ENCODE assay signal across 24 cellular contexts in the genomic region with DNA sequence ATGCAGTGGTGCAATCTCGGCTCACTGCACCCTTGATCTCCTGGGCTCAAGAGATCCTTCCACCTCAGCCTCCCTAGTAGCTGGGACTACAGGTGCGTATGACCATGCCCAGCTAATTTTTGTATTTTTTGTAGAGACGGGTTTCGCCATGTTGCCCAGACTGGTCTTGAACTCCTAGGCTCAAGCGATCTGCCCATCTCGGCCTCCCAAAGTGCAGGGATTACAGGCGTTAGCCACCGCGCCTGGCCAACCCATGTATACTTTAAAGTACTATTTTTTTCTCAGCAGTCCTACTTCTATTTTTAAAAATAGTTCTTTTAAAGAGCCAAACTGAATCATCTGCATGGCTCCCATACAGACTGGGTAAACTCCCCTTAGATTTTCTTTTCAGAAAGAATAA. TPM values are rescaled to one million over a fixed set of nuclear protein-coding genes. Genes with fewer than 3 reads are reported as not detected.
DNase-seq lines count a peak whose midpoint lies in the region; ATAC-seq and TF ChIP-seq lines count a peak whose summit lies in the region.
"Had no signal": no experiment of that assay in that cellular context is flagged by ENCODE, and none has a peak within 500 bp of the region (broad histone marks: within the 10 kb centered on the region; RNA-seq: fewer than 3 reads in every experiment).

No MANE protein-coding gene starts in this region.

- in situ Hi-C loops in brain microvascular endothelial cell (cut with HindIII; ENCODE audit: low pct_ligation_motif_present, low sequenced_read_pairs): no loop called here

- POLR2A ChIA-PET in naive thymus-derived CD8-positive, alpha-beta T cell (lab: Charles Lee): no interaction called here

- ATAC-seq in activated T-cell treated with anti-CD3 and anti-CD28 coated beads, Interleukin-2, amount 50 U/mL, for 72 hours (replicated peaks in 1 of 2): no peak
- ATAC-seq in T-helper 17 cell (no peak), thoracic aorta (ENCODE audit: insufficient number of reproducible peaks, low FRiP score, low read depth) (no peak)
- ATAC-seq in naive thymus-derived CD8-positive, alpha-beta T cell: no peak
- ATAC-seq: activated CD8-positive, alpha-beta memory T cell treated with anti-CD3 and anti-CD28 coated beads, Interleukin-2, amount 10 ng/mL, durations not matched to agents 7 days and 5 days; left colon; Panc1 had no signal

- H3K27ac Mint-ChIP-seq in activated T-cell treated with anti-CD3 and anti-CD28 coated beads, Interleukin-2, amount 50 U/mL, for 72 hours: peak overlapping the region; percentile 47
- H3K27ac Mint-ChIP-seq in T-helper 17 cell: peak overlapping the region; percentile 89
- H3K27ac Mint-ChIP-seq in naive thymus-derived CD8-positive, alpha-beta T cell: peak overlapping the region in 7 of 10 donors; percentile 8 to 86 (median 27)
- H3K27ac Mint-ChIP-seq in activated T-helper 2 cell treated with anti-CD3 and anti-CD28 coated beads, Interferon-gamma antibody, Interleukin-2, Interleukin-4, amounts not matched to agents 10 μg/mL and 5 μg/mL and 100 μg/mL, durations not matched to agents 14 hours and 24 hours and 36 hours: no peak overlapping the region
- H3K27ac Mint-ChIP-seq: activated CD8-positive, alpha-beta memory T cell treated with anti-CD3 and anti-CD28 coated beads, Interleukin-2, amount 10 ng/mL, durations not matched to agents 7 days and 5 days had no signal

- intact Hi-C loops in activated T-helper 2 cell treated with anti-CD3 and anti-CD28 coated beads, Interferon-gamma antibody, Interleukin-2, Interleukin-4, amounts not matched to agents 10 μg/mL and 5 μg/mL and 100 μg/mL, durations not matched to agents 14 hours and 24 hours and 36 hours (cut with micrococcal nuclease): loop anchor here (10.0 kb wide), 1 partner anchor 1093 kb away; a partner anchor contains a TSS

- DNase-seq in activated T-cell treated with anti-CD3 and anti-CD28 coated beads, Interleukin-2, amount 50 U/mL, for 72 hours: no peak
- no peak for DNase-seq in activated T-cell treated with anti-CD3 and anti-CD28 coated beads, Interleukin-2, amount 50 U/mL, for 48 hours
- DNase-seq in T-helper 17 cell: no peak
- no peak for DNase-seq in naive thymus-derived CD8-positive, alpha-beta T cell
- no peak for DNase-seq in thoracic aorta (ENCODE audit: low spot score)
- DNase-seq in stimulated activated naive CD4-positive, alpha-beta T cell (lab: John Stamatoyannopoulos, UW): no peak
- DNase-seq in brain microvascular endothelial cell: no peak
- no peak for DNase-seq in activated T-helper 2 cell treated with anti-CD3 and anti-CD28 coated beads, Interferon-gamma antibody, Interleukin-2, Interleukin-4, amounts not matched to agents 10 μg/mL and 5 μg/mL and 100 μg/mL, durations not matched to agents 14 hours and 24 hours and 36 hours (ENCODE audit: low spot score)
- DNase-seq: activated CD4-positive, alpha-beta T cell treated with anti-CD3 and anti-CD28 coated beads for 48 hours; activated CD8-positive, alpha-beta memory T cell treated with anti-CD3 and anti-CD28 coated beads, Interleukin-2, amount 10 ng/mL, durations not matched to agents 7 days and 5 days; activated effector memory CD4-positive, alpha-beta T cell treated with Interleukin-2 at 50 U/mL for 16 hours; C1 segment of cervical spinal cord; caudate nucleus; dorsolateral prefrontal cortex; head of caudate nucleus; left colon; NCI-H1417 treated with DMSO at 0.1 percent for 48 hours; NCI-H2107; NK-92 treated with Interleukin-12 subunit alpha and Interleukin-12 subunit beta, amount 100 ng/mL, for 24 hours; stimulated activated CD4-positive, alpha-beta T cell treated with anti-CD3 and anti-CD28 coated beads, Interleukin-1b, Interleukin-23, amount 100 ng/mL, for 48 hours; T-helper 2 cell had no signal

- peaks cover 33 to 72% of the 10 kb centered on the region in 2 donors for H3K4me1 ChIP-seq in thoracic aorta (ENCODE audit: control insufficient read depth in 1 of 2, low read depth in 2 of 2)

- H3K4me1 Mint-ChIP-seq in activated T-cell treated with anti-CD3 and anti-CD28 coated beads, Interleukin-2, amount 50 U/mL, for 72 hours (ENCODE audit: low read depth): peaks cover 61% of the 10 kb centered on the region
- H3K4me1 Mint-ChIP-seq in T-helper 17 cell: peaks cover 53% of the 10 kb centered on the region
- peaks cover 42 to 85% (median 79%) of the 10 kb centered on the region in 4 donors for H3K4me1 Mint-ChIP-seq in naive thymus-derived CD8-positive, alpha-beta T cell
- H3K4me1 Mint-ChIP-seq in activated T-helper 2 cell treated with anti-CD3 and anti-CD28 coated beads, Interferon-gamma antibody, Interleukin-2, Interleukin-4, amounts not matched to agents 10 μg/mL and 5 μg/mL and 100 μg/mL, durations not matched to agents 14 hours and 24 hours and 36 hours (ENCODE audit: low read depth): peaks cover 46% of the 10 kb centered on the region

- H3K9me3 Mint-ChIP-seq in activated T-cell treated with anti-CD3 and anti-CD28 coated beads, Interleukin-2, amount 50 U/mL, for 72 hours: no peaks in the 10 kb centered on the region
- H3K9me3 Mint-ChIP-seq in naive thymus-derived CD8-positive, alpha-beta T cell: no peaks in the 10 kb centered on the region
- no peaks in the 10 kb centered on the region for H3K9me3 Mint-ChIP-seq in activated T-helper 2 cell treated with anti-CD3 and anti-CD28 coated beads, Interferon-gamma antibody, Interleukin-2, Interleukin-4, amounts not matched to agents 10 μg/mL and 5 μg/mL and 100 μg/mL, durations not matched to agents 14 hours and 24 hours and 36 hours

- no peaks in the 10 kb centered on the region for H3K9me3 ChIP-seq in T-helper 17 cell (ENCODE audit: control insufficient read depth, low read length, poor library complexity, severe bottlenecking)
- no peaks in the 10 kb centered on the region for H3K9me3 ChIP-seq in thoracic aorta
- H3K9me3 ChIP-seq: tibial nerve had no signal

- H3K27me3 ChIP-seq in thoracic aorta (replicated peaks; ENCODE audit: insufficient read depth): no peaks in the 10 kb centered on the region
- no peaks in the 10 kb centered on the region for H3K27me3 ChIP-seq in brain microvascular endothelial cell (replicated peaks)
- H3K27me3 ChIP-seq: dorsolateral prefrontal cortex, tibial nerve had no signal

- peak overlapping the region; percentile 96 to 97 for H3K27ac ChIP-seq in thoracic aorta
- no peak overlapping the region for H3K27ac ChIP-seq in brain microvascular endothelial cell
- H3K27ac ChIP-seq: HL-60 had no signal

- H3K27me3 Mint-ChIP-seq in activated T-cell treated with anti-CD3 and anti-CD28 coated beads, Interleukin-2, amount 50 U/mL, for 72 hours (ENCODE audit: low read depth): no peaks in the 10 kb centered on the region
- no peaks in the 10 kb centered on the region for H3K27me3 Mint-ChIP-seq in T-helper 17 cell
- no peaks in the 10 kb centered on the region for H3K27me3 Mint-ChIP-seq in naive thymus-derived CD8-positive, alpha-beta T cell
- no peaks in the 10 kb centered on the region for H3K27me3 Mint-ChIP-seq in activated T-helper 2 cell treated with anti-CD3 and anti-CD28 coated beads, Interferon-gamma antibody, Interleukin-2, Interleukin-4, amounts not matched to agents 10 μg/mL and 5 μg/mL and 100 μg/mL, durations not matched to agents 14 hours and 24 hours and 36 hours (ENCODE audit: low read depth)
- H3K27me3 Mint-ChIP-seq: activated CD8-positive, alpha-beta memory T cell treated with anti-CD3 and anti-CD28 coated beads, Interleukin-2, amount 10 ng/mL, durations not matched to agents 7 days and 5 days had no signal

- no peaks in the 10 kb centered on the region for H3K36me3 ChIP-seq in thoracic aorta
- H3K36me3 ChIP-seq in brain microvascular endothelial cell (replicated peaks): no peaks in the 10 kb centered on the region

- H3K4me3 Mint-ChIP-seq in activated T-cell treated with anti-CD3 and anti-CD28 coated beads, Interleukin-2, amount 50 U/mL, for 72 hours: no peak overlapping the region
- no peak overlapping the region for H3K4me3 Mint-ChIP-seq in T-helper 17 cell
- peak overlapping the region in 1 of 10 donors; percentile 19 for H3K4me3 Mint-ChIP-seq in naive thymus-derived CD8-positive, alpha-beta T cell
- no peak overlapping the region for H3K4me3 Mint-ChIP-seq in activated T-helper 2 cell treated with anti-CD3 and anti-CD28 coated beads, Interferon-gamma antibody, Interleukin-2, Interleukin-4, amounts not matched to agents 10 μg/mL and 5 μg/mL and 100 μg/mL, durations not matched to agents 14 hours and 24 hours and 36 hours (ENCODE audit: low read depth)
- H3K4me3 Mint-ChIP-seq: activated CD8-positive, alpha-beta memory T cell treated with anti-CD3 and anti-CD28 coated beads, Interleukin-2, amount 10 ng/mL, durations not matched to agents 7 days and 5 days had no signal

- peaks cover 2 to 10% of the 10 kb centered on the region in 2 donors for H3K36me3 Mint-ChIP-seq in activated T-cell treated with anti-CD3 and anti-CD28 coated beads, Interleukin-2, amount 50 U/mL, for 72 hours (ENCODE audit: insufficient read depth in 2 of 2)
- H3K36me3 Mint-ChIP-seq in T-helper 17 cell (ENCODE audit: low read depth): no peaks in the 10 kb centered on the region
- H3K36me3 Mint-ChIP-seq in naive thymus-derived CD8-positive, alpha-beta T cell: peaks cover 0 to 9% (median 2%) of the 10 kb centered on the region in 3 donors
- peaks cover 19% of the 10 kb centered on the region for H3K36me3 Mint-ChIP-seq in activated T-helper 2 cell treated with anti-CD3 and anti-CD28 coated beads, Interferon-gamma antibody, Interleukin-2, Interleukin-4, amounts not matched to agents 10 μg/mL and 5 μg/mL and 100 μg/mL, durations not matched to agents 14 hours and 24 hours and 36 hours (ENCODE audit: low read depth)

- H3K4me3 ChIP-seq in thoracic aorta (no peak overlapping the region), brain microvascular endothelial cell (ENCODE audit: low read depth, low read length) (no peak overlapping the region)
- H3K4me3 ChIP-seq: tibial nerve had no signal

- TF ChIP-seq CTCF in thoracic aorta (IDR thresholded peaks at IDR 0.05): no peak
- TF ChIP-seq CTCF in brain microvascular endothelial cell (IDR thresholded peaks at IDR 0.05; ENCODE audit: low read depth, low read length, missing control alignments): no peak

RNA-seq across cellular contexts. Expression of a gene that starts 3.5 kb away (rescaled TPM):
- total RNA-seq in activated T-cell treated with anti-CD3 and anti-CD28 coated beads, Interleukin-2, amount 50 U/mL, for 72 hours: 10 to 100 TPM; 56.1 to 63.5 TPM
- 10 to 100 TPM; 32.9 to 49.8 TPM for total RNA-seq in T-helper 17 cell
- total RNA-seq in naive thymus-derived CD8-positive, alpha-beta T cell: 10 to 100 TPM; 46.2 to 47.8 TPM
- polyA plus RNA-seq in naive thymus-derived CD8-positive, alpha-beta T cell: 10 to 100 TPM; 21.6 to 31.7 (median 23.6) TPM
- total RNA-seq in thoracic aorta: 10 to 100 TPM; 60.3 to 61.5 TPM
- total RNA-seq in activated T-helper 2 cell treated with anti-CD3 and anti-CD28 coated beads, Interferon-gamma antibody, Interleukin-2, Interleukin-4, amounts not matched to agents 10 μg/mL and 5 μg/mL and 100 μg/mL, durations not matched to agents 14 hours and 24 hours and 36 hours: 41.3 and 42.4 TPM in 2 replicates

RNA-seq across cellular contexts. Expression of a gene that starts 15.5 kb away (rescaled TPM):
- total RNA-seq in activated T-cell treated with anti-CD3 and anti-CD28 coated beads, Interleukin-2, amount 50 U/mL, for 72 hours: 10 to 100 TPM; 56.5 to 66.2 TPM
- total RNA-seq in T-helper 17 cell (10 to 100 TPM; 26.4 to 31.1 TPM), thoracic aorta (10 to 100 TPM; 14.4 to 34.4 TPM)
- 10 to 100 TPM; 40.8 to 47.1 TPM for total RNA-seq in naive thymus-derived CD8-positive, alpha-beta T cell
- polyA plus RNA-seq in naive thymus-derived CD8-positive, alpha-beta T cell: 100 to 1,000 TPM; 118 to 122 (median 121) TPM
- 48.4 and 55.3 TPM in 2 replicates for total RNA-seq in activated T-helper 2 cell treated with anti-CD3 and anti-CD28 coated beads, Interferon-gamma antibody, Interleukin-2, Interleukin-4, amounts not matched to agents 10 μg/mL and 5 μg/mL and 100 μg/mL, durations not matched to agents 14 hours and 24 hours and 36 hours

RNA-seq across cellular contexts. Expression of a gene that starts 58.8 kb away (rescaled TPM):
- 1 to 10 TPM; 8.0 to 9.4 TPM for total RNA-seq in activated T-cell treated with anti-CD3 and anti-CD28 coated beads, Interleukin-2, amount 50 U/mL, for 72 hours
- total RNA-seq in T-helper 17 cell (10 to 100 TPM in 1 of 2 donors, 1 to 10 TPM in 1; 6.2 to 10.8 TPM), thoracic aorta (100 to 1,000 TPM; 107 to 189 TPM)
- 1 to 10 TPM; 1.2 to 1.6 TPM for total RNA-seq in naive thymus-derived CD8-positive, alpha-beta T cell
- polyA plus RNA-seq in naive thymus-derived CD8-positive, alpha-beta T cell: 1 to 10 TPM in 1 of 3 donors, under 1 TPM in 2; 0.16 to 2.4 (median 0.43) TPM
- 10.7 and 11.0 TPM in 2 replicates for total RNA-seq in activated T-helper 2 cell treated with anti-CD3 and anti-CD28 coated beads, Interferon-gamma antibody, Interleukin-2, Interleukin-4, amounts not matched to agents 10 μg/mL and 5 μg/mL and 100 μg/mL, durations not matched to agents 14 hours and 24 hours and 36 hours
